21 cellular contexts compared by ENCODE assay signal in the genomic region with DNA sequence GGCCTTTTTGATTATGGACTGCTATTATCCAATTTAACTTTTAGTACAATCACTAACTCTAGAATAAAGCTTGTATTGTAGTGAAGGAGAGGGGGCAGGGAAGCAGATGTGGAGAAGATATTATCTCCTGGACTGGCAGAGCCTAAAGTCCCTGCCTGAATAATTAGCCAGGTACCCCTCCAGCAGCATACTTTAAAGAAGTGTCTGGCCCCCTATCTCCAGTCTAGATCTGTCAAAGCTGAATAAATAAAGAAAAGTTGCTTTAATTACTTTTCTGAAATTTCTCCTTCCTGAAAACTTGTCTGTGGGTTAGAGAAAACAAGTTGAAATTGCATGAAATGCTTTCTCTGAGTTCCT.
"Had no signal": no experiment of that assay in that cellular context is flagged by ENCODE, and none has a peak within 500 bp of the region (broad histone marks: within the 10 kb centered on the region; RNA-seq: fewer than 3 reads in every experiment).

No MANE protein-coding gene starts in this region.

- DNase-seq: dorsolateral prefrontal cortex; effector CD4-positive, alpha-beta T cell; gastrocnemius medialis; heart left ventricle; kidney; left lung; mesendoderm; naive thymus-derived CD8-positive, alpha-beta T cell; occipital lobe; retina; right lobe of liver; small intestine; stimulated activated CD4-positive, alpha-beta T cell treated with anti-CD3 and anti-CD28 coated beads, Interleukin-15, amount 100 ng/mL, for 24 hours; stimulated activated CD4-positive, alpha-beta T cell treated with anti-CD3 and anti-CD28 coated beads, Interleukin-2, amount 100 ng/mL, for 48 hours; stimulated activated naive B cell treated with anti-CD40 and anti-IgM and Interleukin-4, amounts not matched to agents 10 μg/mL and 1 μg/mL and 100 μg/mL, for 72 hours had no signal

- H3K9me3 Mint-ChIP-seq: stimulated activated naive B cell treated with anti-CD40 and anti-IgM and Interleukin-4, amounts not matched to agents 10 μg/mL and 1 μg/mL and 100 μg/mL, for 72 hours; stimulated activated naive CD8-positive, alpha-beta T cell treated with anti-CD3 and anti-CD28 coated beads, Interleukin-15, Interleukin-2, amounts not matched to agents 100 ng/mL and 50 ng/mL, for 24 hours had no signal

- H3K27me3 Mint-ChIP-seq: stimulated activated naive B cell treated with anti-CD40 and anti-IgM and Interleukin-4, amounts not matched to agents 10 μg/mL and 1 μg/mL and 100 μg/mL, for 72 hours; stimulated activated naive CD8-positive, alpha-beta T cell treated with anti-CD3 and anti-CD28 coated beads, Interleukin-15, Interleukin-2, amounts not matched to agents 100 ng/mL and 50 ng/mL, for 24 hours had no signal

- H3K9me3 ChIP-seq: gastrocnemius medialis, heart left ventricle, left lung, pancreas, right lobe of liver, thoracic aorta, tibial nerve, vagina had no signal

- H3K4me1 Mint-ChIP-seq: naive thymus-derived CD8-positive, alpha-beta T cell; stimulated activated naive B cell treated with anti-CD40 and anti-IgM and Interleukin-4, amounts not matched to agents 10 μg/mL and 1 μg/mL and 100 μg/mL, for 72 hours had no signal

- H3K27ac Mint-ChIP-seq: naive thymus-derived CD8-positive, alpha-beta T cell; stimulated activated naive B cell treated with anti-CD40 and anti-IgM and Interleukin-4, amounts not matched to agents 10 μg/mL and 1 μg/mL and 100 μg/mL, for 72 hours; stimulated activated naive CD8-positive, alpha-beta T cell treated with anti-CD3 and anti-CD28 coated beads, Interleukin-15, Interleukin-2, amounts not matched to agents 100 ng/mL and 50 ng/mL, for 24 hours had no signal

- H3K36me3 ChIP-seq: gastrocnemius medialis, left lung, pancreas, right lobe of liver, thoracic aorta, tibial nerve, vagina had no signal

- H3K4me3 ChIP-seq: dorsolateral prefrontal cortex, gastrocnemius medialis, heart left ventricle, hepatocyte, left lung, pancreas, right lobe of liver, thoracic aorta, tibial nerve, vagina had no signal

- H3K4me3 Mint-ChIP-seq: naive thymus-derived CD8-positive, alpha-beta T cell; stimulated activated naive B cell treated with anti-CD40 and anti-IgM and Interleukin-4, amounts not matched to agents 10 μg/mL and 1 μg/mL and 100 μg/mL, for 72 hours; stimulated activated naive CD8-positive, alpha-beta T cell treated with anti-CD3 and anti-CD28 coated beads, Interleukin-15, Interleukin-2, amounts not matched to agents 100 ng/mL and 50 ng/mL, for 24 hours had no signal

- H3K36me3 Mint-ChIP-seq: naive thymus-derived CD8-positive, alpha-beta T cell; stimulated activated naive B cell treated with anti-CD40 and anti-IgM and Interleukin-4, amounts not matched to agents 10 μg/mL and 1 μg/mL and 100 μg/mL, for 72 hours had no signal

- H3K4me2 ChIP-seq: hepatocyte had no signal

- H3K27ac ChIP-seq: dorsolateral prefrontal cortex, gastrocnemius medialis, heart left ventricle, hepatocyte, left lung, pancreas, right lobe of liver, thoracic aorta, tibial nerve, vagina had no signal

- H2AFZ ChIP-seq: hepatocyte had no signal

- H3K27me3 ChIP-seq: dorsolateral prefrontal cortex, gastrocnemius medialis, heart left ventricle, hepatocyte, left lung, pancreas, right lobe of liver, tibial nerve, vagina had no signal

- ATAC-seq: gastrocnemius medialis; left lung; naive thymus-derived CD8-positive, alpha-beta T cell; right lobe of liver; stimulated activated naive B cell treated with anti-CD40 and anti-IgM and Interleukin-4, amounts not matched to agents 10 μg/mL and 1 μg/mL and 100 μg/mL, for 72 hours had no signal

- H3K4me1 ChIP-seq: gastrocnemius medialis, left lung, right lobe of liver, tibial nerve, vagina had no signal
